In the genomic region with DNA sequence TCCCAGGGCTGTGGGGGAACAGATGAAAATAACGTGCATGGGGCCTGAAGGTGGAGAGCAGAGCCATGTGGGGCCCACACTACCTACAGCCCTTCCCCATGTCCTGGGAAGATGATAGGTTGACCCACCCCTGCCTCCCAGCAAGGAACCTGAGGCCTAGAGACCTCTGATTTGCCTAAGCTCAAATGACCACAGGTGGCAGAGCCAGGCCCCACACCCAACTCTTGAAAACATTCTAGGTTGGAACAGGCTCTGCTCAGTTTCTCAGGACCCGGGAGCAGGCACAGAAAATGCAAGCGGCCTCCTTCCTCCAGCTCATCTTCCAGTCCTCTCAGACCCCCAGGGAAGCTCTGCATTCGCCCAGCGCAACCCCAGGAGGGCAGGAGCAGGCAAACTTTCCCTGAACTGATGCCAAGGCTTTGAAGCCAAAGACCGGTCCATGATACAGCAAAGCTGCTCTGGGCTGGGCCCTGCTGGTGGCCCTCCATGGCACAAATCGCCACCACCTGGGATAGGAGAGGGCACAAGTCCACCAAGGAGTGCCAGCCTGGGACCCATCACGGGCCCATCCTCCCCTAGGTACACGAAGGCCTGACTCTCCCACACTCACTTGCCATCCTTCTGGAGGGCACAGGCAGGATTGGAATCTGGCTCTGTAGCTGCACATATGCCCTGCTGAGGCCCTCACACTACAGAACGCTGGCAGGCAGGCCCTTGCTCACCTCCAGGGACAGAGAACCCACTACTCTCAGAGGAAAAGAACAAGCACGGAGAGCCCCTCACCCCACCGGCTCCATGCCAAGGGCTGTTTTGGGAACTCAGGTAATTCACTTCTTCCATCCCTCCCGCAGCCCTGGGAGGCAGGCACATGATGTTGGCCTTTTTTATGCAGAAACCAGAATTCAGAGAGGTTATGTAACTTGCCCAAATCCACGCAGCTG, we compare ENCODE assay signal across 1 cellular context.
TF ChIP-seq lines count a peak whose summit lies in the region.

No MANE protein-coding gene starts in this region.

TF ChIP-seq in GM23338, 12 proteins besides CTCF, POLR2A, EP300 and RAD21 (continued from another document):
- TF ChIP-seq, protein P1, sequence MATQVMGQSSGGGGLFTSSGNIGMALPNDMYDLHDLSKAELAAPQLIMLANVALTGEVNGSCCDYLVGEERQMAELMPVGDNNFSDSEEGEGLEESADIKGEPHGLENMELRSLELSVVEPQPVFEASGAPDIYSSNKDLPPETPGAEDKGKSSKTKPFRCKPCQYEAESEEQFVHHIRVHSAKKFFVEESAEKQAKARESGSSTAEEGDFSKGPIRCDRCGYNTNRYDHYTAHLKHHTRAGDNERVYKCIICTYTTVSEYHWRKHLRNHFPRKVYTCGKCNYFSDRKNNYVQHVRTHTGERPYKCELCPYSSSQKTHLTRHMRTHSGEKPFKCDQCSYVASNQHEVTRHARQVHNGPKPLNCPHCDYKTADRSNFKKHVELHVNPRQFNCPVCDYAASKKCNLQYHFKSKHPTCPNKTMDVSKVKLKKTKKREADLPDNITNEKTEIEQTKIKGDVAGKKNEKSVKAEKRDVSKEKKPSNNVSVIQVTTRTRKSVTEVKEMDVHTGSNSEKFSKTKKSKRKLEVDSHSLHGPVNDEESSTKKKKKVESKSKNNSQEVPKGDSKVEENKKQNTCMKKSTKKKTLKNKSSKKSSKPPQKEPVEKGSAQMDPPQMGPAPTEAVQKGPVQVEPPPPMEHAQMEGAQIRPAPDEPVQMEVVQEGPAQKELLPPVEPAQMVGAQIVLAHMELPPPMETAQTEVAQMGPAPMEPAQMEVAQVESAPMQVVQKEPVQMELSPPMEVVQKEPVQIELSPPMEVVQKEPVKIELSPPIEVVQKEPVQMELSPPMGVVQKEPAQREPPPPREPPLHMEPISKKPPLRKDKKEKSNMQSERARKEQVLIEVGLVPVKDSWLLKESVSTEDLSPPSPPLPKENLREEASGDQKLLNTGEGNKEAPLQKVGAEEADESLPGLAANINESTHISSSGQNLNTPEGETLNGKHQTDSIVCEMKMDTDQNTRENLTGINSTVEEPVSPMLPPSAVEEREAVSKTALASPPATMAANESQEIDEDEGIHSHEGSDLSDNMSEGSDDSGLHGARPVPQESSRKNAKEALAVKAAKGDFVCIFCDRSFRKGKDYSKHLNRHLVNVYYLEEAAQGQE (IDR thresholded peaks at IDR 0.05; ENCODE audit: unreplicated experiment), result no peak
- TF ChIP-seq STAT1 (IDR thresholded peaks at IDR 0.05; ENCODE audit: unreplicated experiment) (no peak), EZH2 (IDR thresholded peaks at IDR 0.05; ENCODE audit: low read depth, unreplicated experiment) (no peak), JUNB (IDR thresholded peaks at IDR 0.05; ENCODE audit: unreplicated experiment) (no peak), CREB1 (CRISPR knock-in tag; IDR thresholded peaks at IDR 0.05; ENCODE audit: low read depth) (no peak)
- TF ChIP-seq, protein P2, sequence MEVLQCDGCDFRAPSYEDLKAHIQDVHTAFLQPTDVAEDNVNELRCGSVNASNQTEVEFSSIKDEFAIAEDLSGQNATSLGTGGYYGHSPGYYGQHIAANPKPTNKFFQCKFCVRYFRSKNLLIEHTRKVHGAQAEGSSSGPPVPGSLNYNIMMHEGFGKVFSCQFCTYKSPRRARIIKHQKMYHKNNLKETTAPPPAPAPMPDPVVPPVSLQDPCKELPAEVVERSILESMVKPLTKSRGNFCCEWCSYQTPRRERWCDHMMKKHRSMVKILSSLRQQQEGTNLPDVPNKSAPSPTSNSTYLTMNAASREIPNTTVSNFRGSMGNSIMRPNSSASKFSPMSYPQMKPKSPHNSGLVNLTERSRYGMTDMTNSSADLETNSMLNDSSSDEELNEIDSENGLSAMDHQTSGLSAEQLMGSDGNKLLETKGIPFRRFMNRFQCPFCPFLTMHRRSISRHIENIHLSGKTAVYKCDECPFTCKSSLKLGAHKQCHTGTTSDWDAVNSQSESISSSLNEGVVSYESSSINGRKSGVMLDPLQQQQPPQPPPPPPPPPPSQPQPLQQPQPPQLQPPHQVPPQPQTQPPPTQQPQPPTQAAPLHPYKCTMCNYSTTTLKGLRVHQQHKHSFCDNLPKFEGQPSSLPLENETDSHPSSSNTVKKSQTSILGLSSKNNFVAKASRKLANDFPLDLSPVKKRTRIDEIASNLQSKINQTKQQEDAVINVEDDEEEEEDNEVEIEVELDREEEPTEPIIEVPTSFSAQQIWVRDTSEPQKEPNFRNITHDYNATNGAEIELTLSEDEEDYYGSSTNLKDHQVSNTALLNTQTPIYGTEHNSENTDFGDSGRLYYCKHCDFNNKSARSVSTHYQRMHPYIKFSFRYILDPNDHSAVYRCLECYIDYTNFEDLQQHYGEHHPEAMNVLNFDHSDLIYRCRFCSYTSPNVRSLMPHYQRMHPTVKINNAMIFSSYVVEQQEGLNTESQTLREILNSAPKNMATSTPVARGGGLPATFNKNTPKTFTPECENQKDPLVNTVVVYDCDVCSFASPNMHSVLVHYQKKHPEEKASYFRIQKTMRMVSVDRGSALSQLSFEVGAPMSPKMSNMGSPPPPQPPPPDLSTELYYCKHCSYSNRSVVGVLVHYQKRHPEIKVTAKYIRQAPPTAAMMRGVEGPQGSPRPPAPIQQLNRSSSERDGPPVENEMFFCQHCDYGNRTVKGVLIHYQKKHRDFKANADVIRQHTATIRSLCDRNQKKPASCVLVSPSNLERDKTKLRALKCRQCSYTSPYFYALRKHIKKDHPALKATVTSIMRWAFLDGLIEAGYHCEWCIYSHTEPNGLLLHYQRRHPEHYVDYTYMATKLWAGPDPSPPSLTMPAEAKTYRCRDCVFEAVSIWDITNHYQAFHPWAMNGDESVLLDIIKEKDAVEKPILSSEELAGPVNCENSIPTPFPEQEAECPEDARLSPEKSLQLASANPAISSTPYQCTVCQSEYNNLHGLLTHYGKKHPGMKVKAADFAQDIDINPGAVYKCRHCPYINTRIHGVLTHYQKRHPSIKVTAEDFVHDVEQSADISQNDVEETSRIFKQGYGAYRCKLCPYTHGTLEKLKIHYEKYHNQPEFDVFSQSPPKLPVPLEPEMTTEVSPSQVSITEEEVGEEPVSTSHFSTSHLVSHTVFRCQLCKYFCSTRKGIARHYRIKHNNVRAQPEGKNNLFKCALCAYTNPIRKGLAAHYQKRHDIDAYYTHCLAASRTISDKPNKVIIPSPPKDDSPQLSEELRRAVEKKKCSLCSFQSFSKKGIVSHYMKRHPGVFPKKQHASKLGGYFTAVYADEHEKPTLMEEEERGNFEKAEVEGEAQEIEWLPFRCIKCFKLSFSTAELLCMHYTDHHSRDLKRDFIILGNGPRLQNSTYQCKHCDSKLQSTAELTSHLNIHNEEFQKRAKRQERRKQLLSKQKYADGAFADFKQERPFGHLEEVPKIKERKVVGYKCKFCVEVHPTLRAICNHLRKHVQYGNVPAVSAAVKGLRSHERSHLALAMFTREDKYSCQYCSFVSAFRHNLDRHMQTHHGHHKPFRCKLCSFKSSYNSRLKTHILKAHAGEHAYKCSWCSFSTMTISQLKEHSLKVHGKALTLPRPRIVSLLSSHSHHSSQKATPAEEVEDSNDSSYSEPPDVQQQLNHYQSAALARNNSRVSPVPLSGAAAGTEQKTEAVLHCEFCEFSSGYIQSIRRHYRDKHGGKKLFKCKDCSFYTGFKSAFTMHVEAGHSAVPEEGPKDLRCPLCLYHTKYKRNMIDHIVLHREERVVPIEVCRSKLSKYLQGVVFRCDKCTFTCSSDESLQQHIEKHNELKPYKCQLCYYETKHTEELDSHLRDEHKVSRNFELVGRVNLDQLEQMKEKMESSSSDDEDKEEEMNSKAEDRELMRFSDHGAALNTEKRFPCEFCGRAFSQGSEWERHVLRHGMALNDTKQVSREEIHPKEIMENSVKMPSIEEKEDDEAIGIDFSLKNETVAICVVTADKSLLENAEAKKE (CRISPR knock-in tag; IDR thresholded peaks at IDR 0.05), result no peak
